In genomic region chr3:181782306-181782924, GRCh38 we compare ENCODE assay signal across 1 cellular context.
TF ChIP-seq lines count a peak whose summit lies in the region.

No MANE protein-coding gene starts in this region.

TF ChIP-seq in WTC11, 78 proteins besides CTCF, POLR2A, EP300 and RAD21 (continued from another document):
- TF ChIP-seq, protein P1, sequence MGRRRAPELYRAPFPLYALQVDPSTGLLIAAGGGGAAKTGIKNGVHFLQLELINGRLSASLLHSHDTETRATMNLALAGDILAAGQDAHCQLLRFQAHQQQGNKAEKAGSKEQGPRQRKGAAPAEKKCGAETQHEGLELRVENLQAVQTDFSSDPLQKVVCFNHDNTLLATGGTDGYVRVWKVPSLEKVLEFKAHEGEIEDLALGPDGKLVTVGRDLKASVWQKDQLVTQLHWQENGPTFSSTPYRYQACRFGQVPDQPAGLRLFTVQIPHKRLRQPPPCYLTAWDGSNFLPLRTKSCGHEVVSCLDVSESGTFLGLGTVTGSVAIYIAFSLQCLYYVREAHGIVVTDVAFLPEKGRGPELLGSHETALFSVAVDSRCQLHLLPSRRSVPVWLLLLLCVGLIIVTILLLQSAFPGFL (CRISPR knock-in tag; IDR thresholded peaks at IDR 0.05; ENCODE audit: borderline replicate concordance): no peak
- TF ChIP-seq FOXK1 (CRISPR knock-in tag; IDR thresholded peaks at IDR 0.05): no peak
- TF ChIP-seq PRDM15 (CRISPR knock-in tag; IDR thresholded peaks at IDR 0.05): no peak
- no peak for TF ChIP-seq FOXP1 (CRISPR knock-in tag; IDR thresholded peaks at IDR 0.05; ENCODE audit: borderline replicate concordance)
- TF ChIP-seq NR1H2 (CRISPR knock-in tag; IDR thresholded peaks at IDR 0.05): no peak
- TF ChIP-seq, protein P2, sequence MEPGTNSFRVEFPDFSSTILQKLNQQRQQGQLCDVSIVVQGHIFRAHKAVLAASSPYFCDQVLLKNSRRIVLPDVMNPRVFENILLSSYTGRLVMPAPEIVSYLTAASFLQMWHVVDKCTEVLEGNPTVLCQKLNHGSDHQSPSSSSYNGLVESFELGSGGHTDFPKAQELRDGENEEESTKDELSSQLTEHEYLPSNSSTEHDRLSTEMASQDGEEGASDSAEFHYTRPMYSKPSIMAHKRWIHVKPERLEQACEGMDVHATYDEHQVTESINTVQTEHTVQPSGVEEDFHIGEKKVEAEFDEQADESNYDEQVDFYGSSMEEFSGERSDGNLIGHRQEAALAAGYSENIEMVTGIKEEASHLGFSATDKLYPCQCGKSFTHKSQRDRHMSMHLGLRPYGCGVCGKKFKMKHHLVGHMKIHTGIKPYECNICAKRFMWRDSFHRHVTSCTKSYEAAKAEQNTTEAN (CRISPR knock-in tag; IDR thresholded peaks at IDR 0.05): no peak
- TF ChIP-seq HMGXB4 (CRISPR knock-in tag; IDR thresholded peaks at IDR 0.05): no peak
- no peak for TF ChIP-seq TP53 (CRISPR knock-in tag; IDR thresholded peaks at IDR 0.05)
- TF ChIP-seq RORB (CRISPR knock-in tag; IDR thresholded peaks at IDR 0.05): no peak
- no peak for TF ChIP-seq IRF2 (CRISPR knock-in tag; IDR thresholded peaks at IDR 0.05; ENCODE audit: borderline replicate concordance, low read depth)
- no peak for TF ChIP-seq CDX4 (CRISPR knock-in tag; IDR thresholded peaks at IDR 0.05; ENCODE audit: borderline replicate concordance)
- TF ChIP-seq USF2 (CRISPR knock-in tag; IDR thresholded peaks at IDR 0.05): no peak
TF ChIP-seq in WTC11: peak in this region for 0.
